15 cellular contexts compared by ENCODE assay signal in the genomic region with DNA sequence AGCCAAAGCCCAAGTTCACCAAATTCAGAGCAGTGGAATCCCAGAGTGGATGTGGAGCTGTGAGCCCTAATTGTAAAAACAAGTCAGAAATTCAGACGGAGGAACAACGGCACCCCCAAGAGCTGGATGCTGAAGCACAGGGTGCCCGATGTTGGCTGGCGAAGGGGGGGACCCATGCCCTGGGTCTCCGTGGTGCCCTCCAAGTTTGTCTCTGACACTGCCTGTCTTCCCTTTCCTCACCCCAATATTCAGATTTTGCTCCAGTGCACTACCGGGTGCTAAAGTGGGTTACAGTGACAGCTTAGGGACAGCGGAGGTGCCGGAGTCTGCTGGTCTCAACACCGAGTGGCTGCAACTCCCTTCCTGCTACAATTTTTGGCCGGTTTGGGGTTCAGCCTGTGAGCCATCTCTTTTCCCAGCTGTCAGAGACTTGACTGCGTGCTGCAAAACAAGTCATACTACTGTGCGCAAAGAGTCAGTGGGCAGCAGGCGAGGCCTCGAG. TPM values are rescaled to one million over a fixed set of nuclear protein-coding genes. Genes with fewer than 3 reads are reported as not detected.
"Had no signal": no experiment of that assay in that cellular context is flagged by ENCODE, and none has a peak within 500 bp of the region (broad histone marks: within the 10 kb centered on the region; RNA-seq: fewer than 3 reads in every experiment).

No MANE protein-coding gene starts in this region.

- H3K27ac ChIP-seq: adrenal gland, neural progenitor cell had no signal

- ATAC-seq: stimulated activated naive B cell treated with anti-CD40 and anti-IgM and Interleukin-4, amounts not matched to agents 10 μg/mL and 1 μg/mL and 100 μg/mL, for 72 hours had no signal

- H3K4me3 ChIP-seq: adrenal gland, neural progenitor cell had no signal

- H3K4me1 ChIP-seq: adrenal gland had no signal

- H3K36me3 ChIP-seq: adrenal gland had no signal

- H3K27me3 ChIP-seq: adrenal gland had no signal

- H3K9me3 ChIP-seq: adrenal gland, SK-N-SH had no signal

- DNase-seq: activated CD4-positive, alpha-beta T cell treated with anti-CD3 and anti-CD28 coated beads, Interleukin-2, amount 10 ng/mL, durations not matched to agents 7 days and 5 days; activated CD4-positive, CD25-positive, alpha-beta regulatory T cell; activated naive CD4-positive, alpha-beta T cell treated with anti-CD3 and anti-CD28 coated beads, Interleukin-2, amount 50 U/mL, for 16 hours; adrenal gland; dermis blood vessel endothelial cell; erythroblast; immature natural killer cell; stimulated activated CD4-positive, alpha-beta T cell treated with anti-CD3 and anti-CD28 coated beads, Interleukin-2, amount 100 ng/mL, for 24 hours; stimulated activated naive B cell treated with anti-CD40 and anti-IgM and Interleukin-4, amounts not matched to agents 10 μg/mL and 1 μg/mL and 100 μg/mL, for 72 hours; substantia nigra; trophoblast cell had no signal

- H2AFZ ChIP-seq: neural progenitor cell had no signal

- H3K4me2 ChIP-seq: neural progenitor cell, SK-N-SH had no signal

RNA-seq across cellular contexts. Expression of gene GRIP2, which starts 6.6 kb away (rescaled TPM):
- total RNA-seq: activated CD8-positive, alpha-beta memory T cell treated with anti-CD3 and anti-CD28 coated beads for 36 hours; activated T-helper 2 cell treated with anti-CD3 and anti-CD28 coated beads, Interferon-gamma antibody, Interleukin-2, Interleukin-4, amounts not matched to agents 10 μg/mL and 5 μg/mL and 100 μg/mL, durations not matched to agents 14 hours and 24 hours and 36 hours had no signal
- polyA plus RNA-seq: immature natural killer cell had no signal
